ENCODE assay signal across 16 cellular contexts in the genomic region with DNA sequence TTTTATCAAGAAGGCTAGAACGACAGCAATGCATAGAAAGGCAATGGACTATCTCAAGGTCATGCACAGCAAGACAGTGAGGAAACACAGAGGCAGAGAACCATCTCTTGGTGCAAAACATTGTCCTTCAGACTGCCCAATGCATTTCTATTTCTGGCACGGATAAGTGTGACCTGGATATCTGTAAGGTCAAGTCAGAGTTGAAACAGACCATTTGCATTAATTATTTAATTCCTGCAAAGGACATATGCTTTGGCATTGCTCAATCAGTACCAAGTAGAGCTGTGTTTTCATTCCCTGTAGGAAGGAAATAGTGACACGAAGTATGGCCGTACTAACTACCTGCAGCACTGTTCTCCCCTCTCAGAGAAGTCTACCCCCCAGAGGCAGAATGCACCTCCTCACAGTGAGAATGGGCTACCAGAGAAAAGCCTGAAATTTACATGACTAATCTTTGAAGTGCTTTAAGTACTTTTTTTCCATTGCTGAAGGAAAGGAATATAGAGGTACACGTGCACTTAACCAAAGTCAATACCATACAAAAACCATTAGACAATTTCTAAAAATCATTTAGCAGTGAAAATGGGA. TPM values are rescaled to one million over a fixed set of nuclear protein-coding genes. Genes with fewer than 3 reads are reported as not detected.
DNase-seq lines count a peak whose midpoint lies in the region; ATAC-seq and TF ChIP-seq lines count a peak whose summit lies in the region.
"Had no signal": no experiment of that assay in that cellular context is flagged by ENCODE, and none has a peak within 500 bp of the region (broad histone marks: within the 10 kb centered on the region; RNA-seq: fewer than 3 reads in every experiment).

No MANE protein-coding gene starts in this region.

- peak overlapping the region; percentile 71 for H3K27ac Mint-ChIP-seq in activated CD4-positive, alpha-beta T cell treated with anti-CD3 and anti-CD28 coated beads, Interleukin-2, amount 10 ng/mL, durations not matched to agents 24 days and 14 days
- peak overlapping the region; percentile 79 for H3K27ac Mint-ChIP-seq in activated T-helper 17 cell treated with anti-CD3 and anti-CD28 coated beads, Interleukin-2, amount 50 U/mL, for 72 hours
- H3K27ac Mint-ChIP-seq in glutamatergic neuron (ENCODE audit: unreplicated experiment), result peak overlapping the region; percentile 59
- H3K27ac Mint-ChIP-seq: CD14-positive monocyte; CD8-positive, alpha-beta T cell; HFFc6 had no signal

- no peaks in the 10 kb centered on the region for H3K9me3 ChIP-seq in cardiac muscle cell (ENCODE audit: low read depth)
- H3K9me3 ChIP-seq in heart right ventricle, result no peaks in the 10 kb centered on the region
- H3K9me3 ChIP-seq in uterus, result no peaks in the 10 kb centered on the region
- H3K9me3 ChIP-seq: Caco-2 had no signal

- 51 to 63% methylated on average over 5 of the region's 5 CpGs for WGBS in heart right ventricle, 2 donors

- H3K4me3 ChIP-seq in cardiac muscle cell (no peak overlapping the region), heart right ventricle (no peak overlapping the region), uterus (no peak overlapping the region)

- H3K27me3 ChIP-seq in cardiac muscle cell (no peaks in the 10 kb centered on the region), heart right ventricle (no peaks in the 10 kb centered on the region), uterus (no peaks in the 10 kb centered on the region)

- peaks cover 9% of the 10 kb centered on the region for H3K36me3 ChIP-seq in cardiac muscle cell
- peaks cover 0 to 93% (median 25%) of the 10 kb centered on the region in 9 donors for H3K36me3 ChIP-seq in heart right ventricle
- H3K36me3 ChIP-seq in uterus, result no peaks in the 10 kb centered on the region

- ATAC-seq in heart right ventricle (no peak), GM21786 (IDR thresholded peaks at IDR 0.05; ENCODE audit: unreplicated experiment) (no peak)
- no peak for ATAC-seq in activated T-helper 17 cell treated with anti-CD3 and anti-CD28 coated beads, Interleukin-2, amount 50 U/mL, for 72 hours (replicated peaks)
- ATAC-seq: CD8-positive, alpha-beta T cell had no signal

- TF ChIP-seq POLR2A in uterus (IDR thresholded peaks at IDR 0.05), result no peak

- H3K36me3 Mint-ChIP-seq in activated CD4-positive, alpha-beta T cell treated with anti-CD3 and anti-CD28 coated beads, Interleukin-2, amount 10 ng/mL, durations not matched to agents 24 days and 14 days (ENCODE audit: low read depth), result peaks cover 34% of the 10 kb centered on the region
- H3K36me3 Mint-ChIP-seq in activated T-helper 17 cell treated with anti-CD3 and anti-CD28 coated beads, Interleukin-2, amount 50 U/mL, for 72 hours (ENCODE audit: low read depth), result peaks cover 52% of the 10 kb centered on the region
- peaks cover 4% of the 10 kb centered on the region for H3K36me3 Mint-ChIP-seq in glutamatergic neuron (ENCODE audit: unreplicated experiment)

- peak overlapping the region; percentile 20 for H3K4me3 Mint-ChIP-seq in activated CD4-positive, alpha-beta T cell treated with anti-CD3 and anti-CD28 coated beads, Interleukin-2, amount 10 ng/mL, durations not matched to agents 24 days and 14 days
- H3K4me3 Mint-ChIP-seq in activated T-helper 17 cell treated with anti-CD3 and anti-CD28 coated beads, Interleukin-2, amount 50 U/mL, for 72 hours, result peak overlapping the region; percentile 27
- no peak overlapping the region for H3K4me3 Mint-ChIP-seq in glutamatergic neuron (ENCODE audit: unreplicated experiment)
- H3K4me3 Mint-ChIP-seq: CD14-positive monocyte; CD8-positive, alpha-beta T cell; HFFc6 had no signal

- peaks cover 7% of the 10 kb centered on the region for H3K9me3 Mint-ChIP-seq in activated CD4-positive, alpha-beta T cell treated with anti-CD3 and anti-CD28 coated beads, Interleukin-2, amount 10 ng/mL, durations not matched to agents 24 days and 14 days
- H3K9me3 Mint-ChIP-seq in activated T-helper 17 cell treated with anti-CD3 and anti-CD28 coated beads, Interleukin-2, amount 50 U/mL, for 72 hours, result no peaks in the 10 kb centered on the region
- H3K9me3 Mint-ChIP-seq in glutamatergic neuron (ENCODE audit: unreplicated experiment), result peaks cover 1% of the 10 kb centered on the region
- H3K9me3 Mint-ChIP-seq: CD8-positive, alpha-beta T cell; HFFc6 had no signal

- intact Hi-C loops in activated CD4-positive, alpha-beta T cell treated with anti-CD3 and anti-CD28 coated beads, Interleukin-2, amount 10 ng/mL, durations not matched to agents 24 days and 14 days (cut with micrococcal nuclease), result no loop called here
- intact Hi-C loops in heart right ventricle (cut with DNase I) (no loop called here), uterus (cut with DNase I; ENCODE audit: low total_unique reads) (no loop called here)

- H3K27ac ChIP-seq in cardiac muscle cell (peak overlapping the region; percentile 84), heart right ventricle (no peak overlapping the region), uterus (no peak overlapping the region)
- H3K27ac ChIP-seq: 22Rv1 had no signal

- H3K27me3 Mint-ChIP-seq in activated CD4-positive, alpha-beta T cell treated with anti-CD3 and anti-CD28 coated beads, Interleukin-2, amount 10 ng/mL, durations not matched to agents 24 days and 14 days, result no peaks in the 10 kb centered on the region
- H3K27me3 Mint-ChIP-seq in activated T-helper 17 cell treated with anti-CD3 and anti-CD28 coated beads, Interleukin-2, amount 50 U/mL, for 72 hours, result no peaks in the 10 kb centered on the region
- H3K27me3 Mint-ChIP-seq in glutamatergic neuron (ENCODE audit: unreplicated experiment), result no peaks in the 10 kb centered on the region

- TF ChIP-seq CTCF in cardiac muscle cell (IDR thresholded peaks at IDR 0.05; ENCODE audit: low read depth, low read length) (no peak), heart right ventricle (IDR thresholded peaks at IDR 0.05) (no peak), glutamatergic neuron (IDR thresholded peaks at IDR 0.05; ENCODE audit: partially characterized antibody, unreplicated experiment) (no peak), uterus (IDR thresholded peaks at IDR 0.05) (no peak)

- peaks cover 18% of the 10 kb centered on the region for H3K4me1 ChIP-seq in cardiac muscle cell (ENCODE audit: low read depth)
- H3K4me1 ChIP-seq in heart right ventricle, result peaks cover 0 to 14% (median 3%) of the 10 kb centered on the region in 9 donors
- H3K4me1 ChIP-seq in uterus, result no peaks in the 10 kb centered on the region
- H3K4me1 ChIP-seq: Caco-2 had no signal

- DNase-seq in activated CD4-positive, alpha-beta T cell treated with anti-CD3 and anti-CD28 coated beads, Interleukin-2, amount 10 ng/mL, durations not matched to agents 24 days and 14 days, result no peak
- no peak for DNase-seq in activated CD4-positive, alpha-beta T cell treated with anti-CD3 and anti-CD28 coated beads, Interleukin-2, amount 50 U/mL, for 1 hour
- DNase-seq in cardiac muscle cell (ENCODE audit: low read depth in 1 of 2, low spot score in 1 of 2) (peak in 1 of 2 donors; percentile 78), heart right ventricle (no peak), glutamatergic neuron (no peak), uterus (no peak)
- DNase-seq: Caco-2; CD8-positive, alpha-beta T cell; DND-41; GDM1; HCEC 1CT; HFFc6 had no signal

- H3K4me1 Mint-ChIP-seq in activated CD4-positive, alpha-beta T cell treated with anti-CD3 and anti-CD28 coated beads, Interleukin-2, amount 10 ng/mL, durations not matched to agents 24 days and 14 days, result peaks cover 12% of the 10 kb centered on the region
- H3K4me1 Mint-ChIP-seq in activated T-helper 17 cell treated with anti-CD3 and anti-CD28 coated beads, Interleukin-2, amount 50 U/mL, for 72 hours, result peaks cover 4% of the 10 kb centered on the region
- peaks cover 25% of the 10 kb centered on the region for H3K4me1 Mint-ChIP-seq in glutamatergic neuron (ENCODE audit: low read depth, unreplicated experiment)
- H3K4me1 Mint-ChIP-seq: CD14-positive monocyte had no signal

RNA-seq across cellular contexts. Expression of a gene that starts 32.1 kb away (rescaled TPM):
- total RNA-seq in activated CD4-positive, alpha-beta T cell treated with anti-CD3 and anti-CD28 coated beads, Interleukin-2, amount 10 ng/mL, durations not matched to agents 24 days and 14 days, result 28.7 and 32.1 TPM in 2 replicates
- total RNA-seq in cardiac muscle cell (50.1 and 64.5 TPM in 2 replicates), heart right ventricle (10 to 100 TPM in 8 of 10 donors, 1 to 10 TPM in 2; 9.4 to 16.3 (median 12.0) TPM), glutamatergic neuron (ENCODE audit: unreplicated experiment) (81.1 TPM), uterus (10 to 100 TPM in 3 of 4 donors, 1 to 10 TPM in 1; 7.7 to 59.2 (median 23.0) TPM)
- polyA plus RNA-seq in cardiac muscle cell (91.1 and 170 TPM in 2 replicates), heart right ventricle (10 to 100 TPM in 1 of 2 donors, 1 to 10 TPM in 1; 9.9 to 14.3 TPM)
- 1 to 10 TPM in 1 of 2 donors, under 1 TPM in 1; 0.56 to 5.2 TPM for total RNA-seq in activated T-helper 17 cell treated with anti-CD3 and anti-CD28 coated beads, Interleukin-2, amount 50 U/mL, for 72 hours

RNA-seq across cellular contexts. Expression of a gene that starts 34.4 kb away (rescaled TPM):
- 10.2 TPM in 2 replicates for total RNA-seq in activated CD4-positive, alpha-beta T cell treated with anti-CD3 and anti-CD28 coated beads, Interleukin-2, amount 10 ng/mL, durations not matched to agents 24 days and 14 days
- total RNA-seq in cardiac muscle cell (15.1 and 15.6 TPM in 2 replicates), heart right ventricle (10 to 100 TPM in 5 of 10 donors, 1 to 10 TPM in 5; 6.6 to 14.4 (median 10.2) TPM), glutamatergic neuron (ENCODE audit: unreplicated experiment) (31.7 TPM), uterus (10 to 100 TPM in 3 of 4 donors, 1 to 10 TPM in 1; 9.9 to 18.2 (median 12.9) TPM)
- polyA plus RNA-seq in cardiac muscle cell (12.2 and 14.4 TPM in 2 replicates), heart right ventricle (1 to 10 TPM; 1.1 to 4.5 TPM)
- 1 to 10 TPM; 3.8 to 6.2 TPM for total RNA-seq in activated T-helper 17 cell treated with anti-CD3 and anti-CD28 coated beads, Interleukin-2, amount 50 U/mL, for 72 hours

RNA-seq across cellular contexts. Expression of a gene that starts 38.0 kb away (rescaled TPM):
- total RNA-seq in activated CD4-positive, alpha-beta T cell treated with anti-CD3 and anti-CD28 coated beads, Interleukin-2, amount 10 ng/mL, durations not matched to agents 24 days and 14 days, result 65.2 and 67.1 TPM in 2 replicates
- total RNA-seq in cardiac muscle cell, result 69.9 and 87.0 TPM in 2 replicates
- polyA plus RNA-seq in cardiac muscle cell, result 110 and 182 TPM in 2 replicates
- 10 to 100 TPM; 46.5 to 80.8 (median 63.0) TPM for total RNA-seq in heart right ventricle
- polyA plus RNA-seq in heart right ventricle, result 10 to 100 TPM; 16.8 to 34.0 TPM
- 10 to 100 TPM; 53.2 to 58.2 TPM for total RNA-seq in activated T-helper 17 cell treated with anti-CD3 and anti-CD28 coated beads, Interleukin-2, amount 50 U/mL, for 72 hours
- total RNA-seq in glutamatergic neuron (ENCODE audit: unreplicated experiment), result 49.1 TPM
- total RNA-seq in uterus, result 100 to 1,000 TPM in 1 of 4 donors, 10 to 100 TPM in 3; 13.8 to 138 (median 34.4) TPM
